28 cellular contexts compared by ENCODE assay signal in the genomic region with DNA sequence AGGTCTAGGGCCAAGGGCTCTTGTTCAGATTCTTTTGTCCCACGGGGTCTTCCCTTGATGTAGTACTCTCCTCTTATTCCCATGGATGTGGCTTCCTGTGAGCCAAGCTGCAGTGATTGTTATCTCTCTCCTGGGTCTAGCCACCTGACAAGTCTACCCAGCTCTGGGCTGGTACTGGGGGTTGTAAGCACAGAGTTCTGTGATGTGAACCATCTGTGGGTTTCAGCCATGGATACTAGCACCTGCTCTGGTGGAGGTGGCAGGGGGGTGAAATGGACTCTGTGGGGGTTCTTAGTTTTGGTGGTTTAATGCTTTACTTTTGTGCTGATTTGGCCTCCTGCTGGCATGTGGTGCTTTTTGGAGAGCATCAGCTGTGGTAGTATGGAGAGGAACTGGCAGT.
"Had no signal": no experiment of that assay in that cellular context is flagged by ENCODE, and none has a peak within 500 bp of the region (broad histone marks: within the 10 kb centered on the region; RNA-seq: fewer than 3 reads in every experiment).

No MANE protein-coding gene starts in this region.

- H3K36me3 ChIP-seq: neural progenitor cell, ovary, right lobe of liver, sigmoid colon, suprapubic skin, tibial artery, transverse colon, upper lobe of left lung, vagina had no signal

- H3K4me3 ChIP-seq: neural progenitor cell, ovary, psoas muscle, right lobe of liver, sigmoid colon, suprapubic skin, testis, tibial artery, transverse colon, upper lobe of left lung, vagina had no signal

- DNase-seq: naive thymus-derived CD4-positive, alpha-beta T cell; natural killer cell; occipital lobe; ovary; posterior cingulate gyrus; psoas muscle; right cardiac atrium; right lobe of liver; sigmoid colon; small intestine; stimulated activated CD4-positive, alpha-beta T cell treated with anti-CD3 and anti-CD28 coated beads, Interleukin-15, amount 100 ng/mL, for 24 hours; stimulated activated CD4-positive, alpha-beta T cell treated with anti-CD3 and anti-CD28 coated beads, Interleukin-2, amount 100 ng/mL, for 24 hours; stimulated activated CD4-positive, alpha-beta T cell treated with anti-CD3 and anti-CD28 coated beads, Interleukin-2, amount 100 ng/mL, for 48 hours; stimulated activated CD4-positive, alpha-beta T cell treated with anti-CD3 and anti-CD28 coated beads, Interleukin-4, amount 100 ng/mL, for 24 hours; stimulated activated CD8-positive, alpha-beta memory T cell treated with anti-CD3 and anti-CD28 coated beads, Interleukin-4, amount 100 ng/mL, for 48 hours; stimulated activated naive CD4-positive, alpha-beta T cell; stimulated activated naive CD8-positive, alpha-beta T cell treated with anti-CD3 and anti-CD28 coated beads, Interleukin-15, amount 100 ng/mL, for 72 hours; stimulated activated naive CD8-positive, alpha-beta T cell treated with anti-CD3 and anti-CD28 coated beads, Interleukin-15, Interleukin-2, amounts not matched to agents 100 U/mL and 50 U/mL, for 24 hours; substantia nigra; testis; tibial artery; transverse colon; upper lobe of left lung had no signal

- H3K9ac ChIP-seq: neural progenitor cell, parathyroid adenoma had no signal

- H3K27ac ChIP-seq: neural progenitor cell, ovary, parathyroid adenoma, psoas muscle, right lobe of liver, sigmoid colon, suprapubic skin, testis, tibial artery, transverse colon, upper lobe of left lung, vagina had no signal

- ATAC-seq: naive thymus-derived CD4-positive, alpha-beta T cell; natural killer cell; psoas muscle; right cardiac atrium; right lobe of liver; stimulated activated memory B cell treated with anti-CD40 and anti-IgM and Interleukin-4, amounts not matched to agents 10 μg/mL and 1 μg/mL and 100 μg/mL, for 72 hours; stimulated activated naive CD8-positive, alpha-beta T cell treated with anti-CD3 and anti-CD28 coated beads, Interleukin-15, amount 100 ng/mL, for 72 hours; stimulated activated naive CD8-positive, alpha-beta T cell treated with anti-CD3 and anti-CD28 coated beads, Interleukin-15, Interleukin-2, amounts not matched to agents 100 U/mL and 50 U/mL, for 24 hours had no signal

- H3K4me2 ChIP-seq: neural progenitor cell had no signal

- H3K9me3 ChIP-seq: ovary, psoas muscle, right lobe of liver, testis, tibial artery, vagina had no signal

- H2AFZ ChIP-seq: neural progenitor cell, parathyroid adenoma had no signal

- H3K27me3 ChIP-seq: neural progenitor cell, ovary, right lobe of liver, sigmoid colon, suprapubic skin, testis, tibial artery, transverse colon, upper lobe of left lung, vagina had no signal

- H3K4me1 ChIP-seq: neural progenitor cell, parathyroid adenoma, psoas muscle, right lobe of liver, sigmoid colon, suprapubic skin, testis, tibial artery, transverse colon, upper lobe of left lung, vagina had no signal

- H3K79me2 ChIP-seq: parathyroid adenoma had no signal
